ENCODE assay signal across 35 cellular contexts in the genomic region with DNA sequence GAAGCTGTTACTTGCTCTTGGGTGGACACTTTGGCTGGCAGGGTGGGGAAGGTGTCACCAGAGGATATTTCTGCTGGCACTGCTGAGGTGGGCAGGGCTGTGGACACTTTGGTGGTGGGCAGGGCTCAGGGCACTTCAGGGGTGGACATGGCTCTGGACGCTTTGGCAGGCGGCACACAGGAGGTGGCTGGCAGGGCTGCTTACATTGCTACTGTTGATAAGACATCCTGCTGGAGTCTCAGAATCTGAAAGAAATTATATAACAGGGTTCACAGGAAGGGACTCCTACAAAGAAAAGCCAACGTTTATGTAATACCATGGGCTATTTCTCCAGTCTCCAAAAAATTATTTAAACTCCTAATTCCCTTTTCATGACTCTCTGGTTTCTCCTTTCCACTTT. TPM values are rescaled to one million over a fixed set of nuclear protein-coding genes. Genes with fewer than 3 reads are reported as not detected.
"Had no signal": no experiment of that assay in that cellular context is flagged by ENCODE, and none has a peak within 500 bp of the region (broad histone marks: within the 10 kb centered on the region; RNA-seq: fewer than 3 reads in every experiment).

No MANE protein-coding gene starts in this region.

- H3K27me3 ChIP-seq: Peyer's patch, SJCRH30 had no signal

- H3K27ac ChIP-seq: Peyer's patch, SJCRH30, SK-N-MC had no signal

- H3K9me3 ChIP-seq: MG63, Peyer's patch, SJCRH30 had no signal

- H3K4me3 ChIP-seq: MG63, Peyer's patch, SJCRH30, SK-N-MC had no signal

- DNase-seq: Kasumi-1, KG1, MG63, NCI-H1048, NCI-H1092 treated with DMSO at 0.1 percent for 48 hours, NCI-H1105 treated with DMSO at 0.1 percent for 48 hours, NCI-H1417, NCI-H1436, NCI-H146, NCI-H1694, NCI-H187, NCI-H1930, NCI-H2029 treated with DMSO at 0.1 percent for 48 hours, NCI-H2081 treated with DMSO at 0.1 percent for 48 hours, NCI-H2107, NCI-H2171, NCI-H226, NCI-H446 treated with DMSO at 0.1 percent for 48 hours, NCI-H510A, NCI-H524, NCI-H526, NCI-H69, NCI-H748 treated with DMSO at 0.1 percent for 48 hours, NCI-H82, OCI-M1, PC-3, Peyer's patch, RPMI8226, SHP77, SIG-M5, SJCRH30 had no signal

- H3K4me1 ChIP-seq: Peyer's patch, SJCRH30 had no signal

- H3K36me3 ChIP-seq: MG63, Peyer's patch, SJCRH30 had no signal

- ATAC-seq: PC-3, SK-N-SH treated with all-trans-retinoic acid at 6 μM for 48 hours had no signal

RNA-seq across cellular contexts. Expression of gene SPRR2G, which starts 10.2 kb away (rescaled TPM):
- total RNA-seq: M059J, PC-3, Peyer's patch, SJCRH30, SK-MEL-5 had no signal

RNA-seq across cellular contexts. Expression of gene SPRR2F, which starts 27.2 kb away (rescaled TPM):
- total RNA-seq: M059J, PC-3, Peyer's patch, SJCRH30 had no signal

RNA-seq across cellular contexts. Expression of gene SPRR2E, which starts 46.2 kb away (rescaled TPM):
- total RNA-seq: M059J, PC-3, Peyer's patch, SJCRH30, SK-MEL-5 had no signal
